Comparison of ENCODE assay signal across 20 cellular contexts in the genomic region with DNA sequence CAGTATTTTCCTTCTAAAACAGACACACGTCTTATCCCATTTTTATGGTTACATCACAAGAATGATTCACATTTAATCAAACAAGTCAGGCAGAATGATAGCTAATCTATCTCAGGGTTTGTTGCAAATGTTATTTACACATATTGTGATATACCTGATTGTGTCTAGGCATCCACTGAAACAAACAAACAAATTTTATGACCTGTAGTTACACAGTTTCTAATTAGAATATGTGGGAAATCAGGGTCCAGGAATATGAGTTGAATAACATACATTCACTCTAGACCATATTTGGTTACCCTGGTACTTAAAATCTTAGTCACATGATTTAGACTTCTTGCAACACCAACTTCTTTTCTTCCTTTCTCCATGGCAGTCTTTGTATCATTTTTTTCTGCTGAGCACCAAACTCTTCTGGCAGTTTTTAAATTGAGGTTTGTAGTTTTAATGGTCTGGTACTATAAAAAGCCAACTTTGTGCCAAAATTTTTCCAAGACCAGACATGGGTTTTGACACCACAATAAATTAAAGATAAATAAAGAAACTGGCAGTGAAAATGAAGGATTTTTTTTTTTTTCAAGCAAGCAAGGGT.
DNase-seq lines count a peak whose midpoint lies in the region; ATAC-seq, FAIRE-seq and TF ChIP-seq lines count a peak whose summit lies in the region.
"Had no signal": no experiment of that assay in that cellular context is flagged by ENCODE, and none has a peak within 500 bp of the region (broad histone marks: within the 10 kb centered on the region; RNA-seq: fewer than 3 reads in every experiment).

No MANE protein-coding gene starts in this region.

- H2AFZ ChIP-seq in astrocyte (ENCODE audit: low read depth, low read length): no peak overlapping the region
- no peak overlapping the region for H2AFZ ChIP-seq in hepatocyte

- no peak overlapping the region for H3K27ac ChIP-seq in A549
- H3K27ac ChIP-seq in astrocyte (ENCODE audit: low read depth, low read length): no peak overlapping the region
- H3K27ac ChIP-seq in skeletal muscle tissue (ENCODE audit: low read depth, low read length): peak overlapping the region; percentile 59
- no peak overlapping the region for H3K27ac ChIP-seq in hepatocyte
- H3K27ac ChIP-seq: colonic mucosa, SJSA1, WERI-Rb-1 had no signal

- H3K27ac Mint-ChIP-seq in astrocyte (ENCODE audit: unreplicated experiment): no peak overlapping the region
- H3K27ac Mint-ChIP-seq: type B pancreatic cell had no signal

- H3K9me2 ChIP-seq in hepatocyte (replicated peaks; ENCODE audit: insufficient read depth): no peaks in the 10 kb centered on the region

- no peak for TF ChIP-seq RAD21 in A549 (conservative IDR thresholded peaks at IDR 0.05 in 1 of 2, IDR thresholded peaks at IDR 0.05 in 1 of 2)

- H3K4me1 Mint-ChIP-seq in astrocyte (ENCODE audit: low read depth, unreplicated experiment): no peaks in the 10 kb centered on the region

- TF ChIP-seq CTCF in A549 (IDR thresholded peaks at IDR 0.05) (no peak), astrocyte (IDR thresholded peaks at IDR 0.05; ENCODE audit: insufficient read depth, low read depth, low read length) (no peak), fibroblast of villous mesenchyme (IDR thresholded peaks at IDR 0.05; ENCODE audit: insufficient read depth, low read depth, low read length) (no peak), hepatocyte (IDR thresholded peaks at IDR 0.05; ENCODE audit: poor library complexity) (no peak)

- H3K9me3 ChIP-seq in A549: no peaks in the 10 kb centered on the region
- no peaks in the 10 kb centered on the region for H3K9me3 ChIP-seq in astrocyte (ENCODE audit: insufficient read depth, low read depth, low read length)
- no peaks in the 10 kb centered on the region for H3K9me3 ChIP-seq in skeletal muscle tissue (ENCODE audit: control insufficient read depth in 3 of 3, low read length in 3 of 3)
- no peaks in the 10 kb centered on the region for H3K9me3 ChIP-seq in hepatocyte (ENCODE audit: low read depth)
- H3K9me3 ChIP-seq: colonic mucosa, HAP-1, MG63, SJSA1 had no signal

- ATAC-seq in A549: peak; percentile 19 to 35; a peak in 1 of 6 replicates
- no peak for ATAC-seq in HG02623 (IDR thresholded peaks at IDR 0.05; ENCODE audit: unreplicated experiment)
- ATAC-seq: left colon had no signal

- H4K20me1 ChIP-seq in astrocyte (ENCODE audit: insufficient read depth, low read length) (no peaks in the 10 kb centered on the region), hepatocyte (ENCODE audit: insufficient read depth, poor library complexity, severe bottlenecking) (no peaks in the 10 kb centered on the region)

- FAIRE-seq in A549 (lab: Jason Lieb, UNC) (peak; percentile 49), astrocyte (lab: Jason Lieb, UNC) (peak; percentile 23)
- FAIRE-seq: endothelial cell of umbilical vein had no signal

- no peaks in the 10 kb centered on the region for H3K36me3 Mint-ChIP-seq in astrocyte (ENCODE audit: low read depth, unreplicated experiment)

- H3K4me1 ChIP-seq in A549 (peaks cover 18% of the 10 kb centered on the region), astrocyte (ENCODE audit: insufficient read depth, low read length) (no peaks in the 10 kb centered on the region), skeletal muscle tissue (ENCODE audit: control insufficient read depth in 3 of 3, insufficient read depth in 3 of 3, low read length in 3 of 3) (peaks cover 20 to 30% (median 27%) of the 10 kb centered on the region in 3 donors), hepatocyte (ENCODE audit: insufficient read depth) (peaks cover 5% of the 10 kb centered on the region)
- H3K4me1 ChIP-seq: colonic mucosa, HAP-1, SJSA1 had no signal

- peak in 1 of 2 experiments; percentile 30 for DNase-seq in A549 (ENCODE audit: low read depth in 1 of 2, low spot score in 1 of 2)
- DNase-seq in astrocyte (ENCODE audit: low read depth): no peak
- peak; percentile 23 for DNase-seq in fibroblast of villous mesenchyme (ENCODE audit: low read depth)
- no peak for DNase-seq in SK-N-DZ (ENCODE audit: low spot score)
- DNase-seq in activated CD4-positive, alpha-beta T cell treated with anti-CD3 and anti-CD28 coated beads, Interleukin-2, amount 50 U/mL, for 48 hours: no peak
- no peak for DNase-seq in hepatocyte (ENCODE audit: low spot score)
- DNase-seq: activated naive CD4-positive, alpha-beta T cell treated with Interleukin-2 at 50 U/mL for 16 hours; colonic mucosa; DMS53; left colon; MG63; NCI-H2227 treated with DMSO at 0.1 percent for 48 hours; T-helper 2 cell; WERI-Rb-1 had no signal

- 38% methylated on average over 1 of the region's 1 CpG for WGBS in A549 (ENCODE audit: missing lambda C conversion rate)
- WGBS in hepatocyte (ENCODE audit: low lambda C conversion rate, missing lambda C conversion rate): 73% methylated on average over 1 of the region's 1 CpG

- H3K36me3 ChIP-seq in astrocyte (ENCODE audit: insufficient read depth, low read length) (no peaks in the 10 kb centered on the region), skeletal muscle tissue (ENCODE audit: control insufficient read depth in 3 of 3, insufficient read depth in 3 of 3, low read length in 3 of 3) (no peaks in the 10 kb centered on the region), hepatocyte (replicated peaks; ENCODE audit: insufficient read depth, low read depth) (no peaks in the 10 kb centered on the region)
- H3K36me3 ChIP-seq: colonic mucosa, HAP-1, MG63, SJSA1, WERI-Rb-1 had no signal

- POLR2A ChIA-PET in A549 (lab: Yijun Ruan, JAX): no interaction called here

- H3K79me2 ChIP-seq in astrocyte (ENCODE audit: insufficient read depth, low read length) (no peaks in the 10 kb centered on the region), hepatocyte (peaks cover 44% of the 10 kb centered on the region)

- peaks cover 18% of the 10 kb centered on the region for H3K27me3 Mint-ChIP-seq in astrocyte (ENCODE audit: low read depth, unreplicated experiment)

- H3K4me3 Mint-ChIP-seq in astrocyte (ENCODE audit: unreplicated experiment): no peak overlapping the region
- H3K4me3 Mint-ChIP-seq: type B pancreatic cell had no signal

- H3K4me3 ChIP-seq in A549 (no peak overlapping the region), astrocyte (ENCODE audit: insufficient read depth, low read depth, low read length) (no peak overlapping the region), fibroblast of villous mesenchyme (ENCODE audit: low read depth, low read length) (no peak overlapping the region), skeletal muscle tissue (ENCODE audit: low read length in 3 of 3) (no peak overlapping the region), hepatocyte (no peak overlapping the region)
- H3K4me3 ChIP-seq: colonic mucosa, HAP-1, MG63, SJSA1 had no signal

- peak overlapping the region; percentile 14; the same call in 2 of the 3 replicates for H3K4me2 ChIP-seq in A549
- no peak overlapping the region for H3K4me2 ChIP-seq in astrocyte (ENCODE audit: low read length)
- no peak overlapping the region for H3K4me2 ChIP-seq in hepatocyte

- H3K9ac ChIP-seq in astrocyte (ENCODE audit: low read length): no peak overlapping the region
- H3K9ac ChIP-seq in skeletal muscle tissue (ENCODE audit: low read depth in 1 of 3, low read length in 3 of 3): no peak overlapping the region

- H3K27me3 ChIP-seq in astrocyte (ENCODE audit: insufficient read depth, low read length) (no peaks in the 10 kb centered on the region), skeletal muscle tissue (ENCODE audit: control insufficient read depth in 3 of 3, insufficient read depth in 3 of 3, low read length in 3 of 3) (no peaks in the 10 kb centered on the region), hepatocyte (no peaks in the 10 kb centered on the region)
- H3K27me3 ChIP-seq: colonic mucosa, MG63, SJSA1 had no signal

- TF ChIP-seq EP300 in A549 (IDR thresholded peaks at IDR 0.05): no peak

- H3K9me3 Mint-ChIP-seq in astrocyte (ENCODE audit: unreplicated experiment): no peaks in the 10 kb centered on the region
- H3K9me3 Mint-ChIP-seq: type B pancreatic cell had no signal

- CTCF ChIA-PET in A549 (lab: Yijun Ruan, JAX): no interaction called here

- TF ChIP-seq POLR2A in A549 (IDR thresholded peaks at IDR 0.05; ENCODE audit: low read length): no peak

TF ChIP-seq in A549, 52 proteins besides CTCF, POLR2A, EP300 and RAD21:
- TF ChIP-seq FOSL2 (IDR thresholded peaks at IDR 0.05) (no peak), FOSL2 (CRISPR knock-in tag; IDR thresholded peaks at IDR 0.05) (peak; percentile 17; the same call in 1 of the 2 replicates), CHD2 (IDR thresholded peaks at IDR 0.05; ENCODE audit: low read length, partially characterized antibody) (no peak), CEBPB (IDR thresholded peaks at IDR 0.05) (0 out of 4 replicates have a peak, but pooled peaks of 1 of the 2 experiments have one; percentile 21), ZSCAN20 (CRISPR knock-in tag; IDR thresholded peaks at IDR 0.05) (no peak), HOXB13 (CRISPR knock-in tag; IDR thresholded peaks at IDR 0.05; ENCODE audit: low read depth) (no peak), MAX (IDR thresholded peaks at IDR 0.05) (no peak)
- TF ChIP-seq, protein P1, sequence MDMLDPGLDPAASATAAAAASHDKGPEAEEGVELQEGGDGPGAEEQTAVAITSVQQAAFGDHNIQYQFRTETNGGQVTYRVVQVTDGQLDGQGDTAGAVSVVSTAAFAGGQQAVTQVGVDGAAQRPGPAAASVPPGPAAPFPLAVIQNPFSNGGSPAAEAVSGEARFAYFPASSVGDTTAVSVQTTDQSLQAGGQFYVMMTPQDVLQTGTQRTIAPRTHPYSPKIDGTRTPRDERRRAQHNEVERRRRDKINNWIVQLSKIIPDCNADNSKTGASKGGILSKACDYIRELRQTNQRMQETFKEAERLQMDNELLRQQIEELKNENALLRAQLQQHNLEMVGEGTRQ (IDR thresholded peaks at IDR 0.05): no peak
- TF ChIP-seq, protein P2, sequence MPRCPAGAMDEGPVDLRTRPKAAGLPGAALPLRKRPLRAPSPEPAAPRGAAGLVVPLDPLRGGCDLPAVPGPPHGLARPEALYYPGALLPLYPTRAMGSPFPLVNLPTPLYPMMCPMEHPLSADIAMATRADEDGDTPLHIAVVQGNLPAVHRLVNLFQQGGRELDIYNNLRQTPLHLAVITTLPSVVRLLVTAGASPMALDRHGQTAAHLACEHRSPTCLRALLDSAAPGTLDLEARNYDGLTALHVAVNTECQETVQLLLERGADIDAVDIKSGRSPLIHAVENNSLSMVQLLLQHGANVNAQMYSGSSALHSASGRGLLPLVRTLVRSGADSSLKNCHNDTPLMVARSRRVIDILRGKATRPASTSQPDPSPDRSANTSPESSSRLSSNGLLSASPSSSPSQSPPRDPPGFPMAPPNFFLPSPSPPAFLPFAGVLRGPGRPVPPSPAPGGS (IDR thresholded peaks at IDR 0.05): no peak
